ENCODE assay signal across 10 cellular contexts in genomic region chr5:125798311-125798710, GRCh38.
A peak's percentile ranks its signal among the peaks of the same experiment; 100 is the strongest.
DNase-seq lines count a peak whose midpoint lies in the region; ATAC-seq and TF ChIP-seq lines count a peak whose summit lies in the region.
"Had no signal": no experiment of that assay in that cellular context is flagged by ENCODE, and none has a peak within 500 bp of the region (broad histone marks: within the 10 kb centered on the region; RNA-seq: fewer than 3 reads in every experiment).

No MANE protein-coding gene starts in this region.

- no peaks in the 10 kb centered on the region for H3K36me3 Mint-ChIP-seq in activated CD4-positive, alpha-beta T cell treated with anti-CD3 and anti-CD28 coated beads for 36 hours (ENCODE audit: low read depth)
- H3K36me3 Mint-ChIP-seq: brain had no signal

- no peak overlapping the region for H3K4me2 ChIP-seq in GM23248 (ENCODE audit: unreplicated experiment)

- no peaks in the 10 kb centered on the region for H4K20me1 ChIP-seq in GM23248 (ENCODE audit: insufficient read depth)

- no peaks in the 10 kb centered on the region for H3K36me3 ChIP-seq in GM23248 (ENCODE audit: low read depth)
- no peaks in the 10 kb centered on the region for H3K36me3 ChIP-seq in left lung
- H3K36me3 ChIP-seq: SJCRH30 had no signal

- H3K4me1 ChIP-seq in GM23248 (ENCODE audit: insufficient read depth) (no peaks in the 10 kb centered on the region), left lung (no peaks in the 10 kb centered on the region)
- H3K4me1 ChIP-seq: SJCRH30 had no signal

- no peaks in the 10 kb centered on the region for H3K4me1 Mint-ChIP-seq in activated CD4-positive, alpha-beta T cell treated with anti-CD3 and anti-CD28 coated beads for 36 hours

- intact Hi-C loops in left lung (cut with DNase I) = no loop called here
- intact Hi-C loops in activated CD4-positive, alpha-beta T cell treated with anti-CD3 and anti-CD28 coated beads for 36 hours (cut with DNase I, micrococcal nuclease) = no loop called here

- DNase-seq in GM23248 (peak; percentile 32), MV-4-11 (lab: John Stamatoyannopoulos, UW) (peak; percentile 7), choroid plexus epithelial cell (ENCODE audit: low read depth) (peak; percentile 63), myocyte (ENCODE audit: low read depth) (peak; percentile 71), NCI-H1092 (lab: John Stamatoyannopoulos, UW) (no peak), C1 segment of cervical spinal cord (lab: John Stamatoyannopoulos, UW) (no peak), left lung (no peak)
- no peak for DNase-seq in activated CD4-positive, alpha-beta T cell treated with anti-CD3 and anti-CD28 coated beads for 36 hours

- H3K27ac ChIP-seq in GM23248 (no peak overlapping the region), left lung (no peak overlapping the region)
- H3K27ac ChIP-seq: SJCRH30 had no signal

- H3K27me3 ChIP-seq in GM23248 (replicated peaks; ENCODE audit: insufficient read depth) (0 out of 2 replicates have a peak, but pooled peaks cover under 1% of the 10 kb centered on the region), left lung (no peaks in the 10 kb centered on the region)
- H3K27me3 ChIP-seq: SJCRH30 had no signal

- ATAC-seq in left lung = no peak
- ATAC-seq in activated CD4-positive, alpha-beta T cell treated with anti-CD3 and anti-CD28 coated beads for 36 hours = no peak

- H3K79me2 ChIP-seq in GM23248 (ENCODE audit: insufficient read depth) = no peaks in the 10 kb centered on the region

- H3K27me3 Mint-ChIP-seq in activated CD4-positive, alpha-beta T cell treated with anti-CD3 and anti-CD28 coated beads for 36 hours = no peaks in the 10 kb centered on the region
- H3K27me3 Mint-ChIP-seq: brain had no signal

- H3K9me3 ChIP-seq in GM23248 (ENCODE audit: low read depth) = no peaks in the 10 kb centered on the region
- H3K9me3 ChIP-seq in left lung = peaks cover 0 to 16% of the 10 kb centered on the region in 2 donors

- no peaks in the 10 kb centered on the region for H3F3A ChIP-seq in GM23248 (ENCODE audit: insufficient read depth)

- TF ChIP-seq CTCF in choroid plexus epithelial cell (conservative IDR thresholded peaks at IDR 0.05; ENCODE audit: low read depth, low read length) (no peak), left lung (IDR thresholded peaks at IDR 0.05) (no peak)

- no peak overlapping the region for H3K9ac ChIP-seq in GM23248

- no peaks in the 10 kb centered on the region for H3K9me2 ChIP-seq in GM23248 (ENCODE audit: insufficient read depth)

- in situ Hi-C loops in GM23248 (cut with MboI) = no loop called here

- H2AFZ ChIP-seq in GM23248 = no peak overlapping the region

- CTCF ChIA-PET in activated CD4-positive, alpha-beta T cell treated with anti-CD3 and anti-CD28 coated beads for 36 hours (lab: Charles Lee) = no interaction called here

- H3K27ac Mint-ChIP-seq in activated CD4-positive, alpha-beta T cell treated with anti-CD3 and anti-CD28 coated beads for 36 hours = no peak overlapping the region

- peaks cover 10% of the 10 kb centered on the region for H3K9me3 Mint-ChIP-seq in activated CD4-positive, alpha-beta T cell treated with anti-CD3 and anti-CD28 coated beads for 36 hours (ENCODE audit: low read depth)

- no peak overlapping the region for H3K4me3 Mint-ChIP-seq in activated CD4-positive, alpha-beta T cell treated with anti-CD3 and anti-CD28 coated beads for 36 hours

- H3K4me3 ChIP-seq in GM23248 (no peak overlapping the region), choroid plexus epithelial cell (ENCODE audit: low read depth, low read length) (no peak overlapping the region), left lung (no peak overlapping the region)
- H3K4me3 ChIP-seq: SJCRH30 had no signal

- POLR2A ChIA-PET in activated CD4-positive, alpha-beta T cell treated with anti-CD3 and anti-CD28 coated beads for 36 hours (lab: Charles Lee) = no interaction called here

Comparison
In these comparisons a context has a peak if more than half of its experiments do, and no peak if none do; other contexts are left out.
1. DNase-seq: peak in GM23248 (single experiment), MV-4-11 (single experiment), choroid plexus epithelial cell (single experiment) and myocyte (single experiment); none in NCI-H1092 (single experiment), C1 segment of cervical spinal cord (0 of 14), left lung (0 of 2) and activated CD4-positive, alpha-beta T cell treated with anti-CD3 and anti-CD28 coated beads for 36 hours (single experiment).